1 cellular context compared by ENCODE assay signal in genomic region chr20:20490673-20491072, GRCh38.
TF ChIP-seq lines count a peak whose summit lies in the region.

No MANE protein-coding gene starts in this region.

TF ChIP-seq in IMR-90, 13 proteins besides CTCF, POLR2A, EP300 and RAD21:
- TF ChIP-seq NFE2L2 (IDR thresholded peaks at IDR 0.05; ENCODE audit: low read depth, low read length), result no peak
- TF ChIP-seq MXI1 (IDR thresholded peaks at IDR 0.05; ENCODE audit: borderline replicate concordance, low read depth, low read length), result no peak
- TF ChIP-seq SMC3 (IDR thresholded peaks at IDR 0.05; ENCODE audit: low read depth, low read length), result no peak
- TF ChIP-seq MAZ (IDR thresholded peaks at IDR 0.05; ENCODE audit: borderline replicate concordance, low read depth, low read length), result no peak
- TF ChIP-seq USF2 (IDR thresholded peaks at IDR 0.05; ENCODE audit: low read depth, low read length), result no peak
- no peak for TF ChIP-seq BHLHE40 (IDR thresholded peaks at IDR 0.05; ENCODE audit: low read depth, low read length)
- no peak for TF ChIP-seq MAFK (IDR thresholded peaks at IDR 0.05; ENCODE audit: low read depth, low read length)
- no peak for TF ChIP-seq RFX5 (IDR thresholded peaks at IDR 0.05; ENCODE audit: low read depth, low read length)
- TF ChIP-seq ELK1 (IDR thresholded peaks at IDR 0.05; ENCODE audit: borderline replicate concordance, low read depth, low read length), result no peak
- no peak for TF ChIP-seq CHD1 (IDR thresholded peaks at IDR 0.05; ENCODE audit: low read depth, low read length)
